In the genomic region with DNA sequence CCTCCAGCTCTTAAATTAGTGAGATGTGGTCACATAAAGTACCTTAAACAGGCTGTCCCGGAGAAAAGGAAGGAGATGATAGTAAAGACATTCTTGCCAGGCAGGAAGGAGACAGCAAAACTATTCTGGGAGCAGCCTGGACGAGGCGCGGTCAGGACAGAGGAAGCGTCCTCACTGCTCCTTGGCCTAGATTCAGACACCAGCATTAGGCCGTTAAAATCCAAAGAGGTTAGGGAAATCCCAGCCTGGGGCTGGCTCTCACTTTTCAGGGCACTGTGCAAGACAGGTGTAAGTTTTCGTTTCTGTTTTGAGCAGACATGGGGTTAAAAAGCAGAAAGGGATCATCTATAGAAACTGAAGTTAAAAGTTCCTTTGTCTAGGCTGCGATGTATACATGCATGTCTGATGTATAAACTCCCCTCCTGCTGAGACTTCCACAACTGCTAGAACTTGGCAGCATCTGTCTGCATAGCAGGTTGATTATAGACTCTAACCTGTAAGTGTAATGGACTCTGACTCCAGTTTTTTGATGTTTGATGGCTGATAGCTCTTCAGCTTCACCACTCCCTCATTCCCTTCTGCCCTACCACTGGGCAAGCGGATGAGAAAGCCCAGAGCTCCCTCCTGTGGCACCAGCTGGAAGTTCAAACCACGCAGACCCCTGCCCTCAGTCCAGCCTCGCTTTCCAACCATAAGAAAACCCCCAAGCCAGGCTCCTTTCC, we compare ENCODE assay signal across 1 cellular context.
TF ChIP-seq lines count a peak whose summit lies in the region.

No MANE protein-coding gene starts in this region.

TF ChIP-seq in GM12878, 131 proteins besides CTCF, POLR2A, EP300 and RAD21 (continued from another document):
- TF ChIP-seq SMC3 (IDR thresholded peaks at IDR 0.05; ENCODE audit: borderline replicate concordance, low read length) (peak; percentile 82), BHLHE40 (IDR thresholded peaks at IDR 0.05; ENCODE audit: borderline replicate concordance in 1 of 2, low read depth in 2 of 2, low read length in 1 of 2) (peak; percentile 19 to 41; a peak in 2 of 4 replicates), CBFB (IDR thresholded peaks at IDR 0.05; ENCODE audit: low read depth) (no peak; the same call in 1 of the 2 replicates), ZNF207 (IDR thresholded peaks at IDR 0.05; ENCODE audit: borderline replicate concordance) (peak; percentile 45; the same call in 1 of the 2 replicates), DPF2 (IDR thresholded peaks at IDR 0.05) (peak; percentile 75; the same call in 1 of the 2 replicates), TBL1XR1 (IDR thresholded peaks at IDR 0.05; ENCODE audit: low read depth, low read length) (peak; percentile 75), RELA (IDR thresholded peaks at IDR 0.05; ENCODE audit: borderline replicate concordance, partially characterized antibody) (peak; percentile 49), POU2F2 (IDR thresholded peaks at IDR 0.05; ENCODE audit: borderline replicate concordance, low read depth, low read length) (0 out of 3 replicates have a peak, but pooled peaks have one; percentile 9), SKIL (IDR thresholded peaks at IDR 0.05; ENCODE audit: low read depth, poor library complexity, severe bottlenecking) (peak; percentile 94), RBBP5 (conservative IDR thresholded peaks at IDR 0.05) (no peak), ZNF592 (IDR thresholded peaks at IDR 0.05) (no peak), CREM (IDR thresholded peaks at IDR 0.05; ENCODE audit: low read depth) (peak; percentile 33; the same call in 1 of the 2 replicates), SMAD5 (IDR thresholded peaks at IDR 0.05; ENCODE audit: low read depth) (no peak), SPI1 (IDR thresholded peaks at IDR 0.05; ENCODE audit: borderline replicate concordance, insufficient read depth, low read depth, low read length) (0 out of 2 replicates have a peak, but pooled peaks have one; percentile 24), STAT1 (conservative IDR thresholded peaks at IDR 0.05) (0 out of 2 replicates have a peak, but pooled peaks have one; percentile 38), YY1 (IDR thresholded peaks at IDR 0.05; ENCODE audit: low read depth, low read length) (peak; percentile 59), CBX3 (IDR thresholded peaks at IDR 0.05; ENCODE audit: borderline replicate concordance, low read depth) (no peak), MAX (IDR thresholded peaks at IDR 0.05; ENCODE audit: low read depth, low read length) (peak; percentile 44; the same call in 1 of the 2 replicates), ZNF687 (IDR thresholded peaks at IDR 0.05) (no peak)
- TF ChIP-seq, protein P1, sequence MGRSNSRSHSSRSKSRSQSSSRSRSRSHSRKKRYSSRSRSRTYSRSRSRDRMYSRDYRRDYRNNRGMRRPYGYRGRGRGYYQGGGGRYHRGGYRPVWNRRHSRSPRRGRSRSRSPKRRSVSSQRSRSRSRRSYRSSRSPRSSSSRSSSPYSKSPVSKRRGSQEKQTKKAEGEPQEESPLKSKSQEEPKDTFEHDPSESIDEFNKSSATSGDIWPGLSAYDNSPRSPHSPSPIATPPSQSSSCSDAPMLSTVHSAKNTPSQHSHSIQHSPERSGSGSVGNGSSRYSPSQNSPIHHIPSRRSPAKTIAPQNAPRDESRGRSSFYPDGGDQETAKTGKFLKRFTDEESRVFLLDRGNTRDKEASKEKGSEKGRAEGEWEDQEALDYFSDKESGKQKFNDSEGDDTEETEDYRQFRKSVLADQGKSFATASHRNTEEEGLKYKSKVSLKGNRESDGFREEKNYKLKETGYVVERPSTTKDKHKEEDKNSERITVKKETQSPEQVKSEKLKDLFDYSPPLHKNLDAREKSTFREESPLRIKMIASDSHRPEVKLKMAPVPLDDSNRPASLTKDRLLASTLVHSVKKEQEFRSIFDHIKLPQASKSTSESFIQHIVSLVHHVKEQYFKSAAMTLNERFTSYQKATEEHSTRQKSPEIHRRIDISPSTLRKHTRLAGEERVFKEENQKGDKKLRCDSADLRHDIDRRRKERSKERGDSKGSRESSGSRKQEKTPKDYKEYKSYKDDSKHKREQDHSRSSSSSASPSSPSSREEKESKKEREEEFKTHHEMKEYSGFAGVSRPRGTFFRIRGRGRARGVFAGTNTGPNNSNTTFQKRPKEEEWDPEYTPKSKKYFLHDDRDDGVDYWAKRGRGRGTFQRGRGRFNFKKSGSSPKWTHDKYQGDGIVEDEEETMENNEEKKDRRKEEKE (IDR thresholded peaks at IDR 0.05) = no peak
- TF ChIP-seq, protein P2, sequence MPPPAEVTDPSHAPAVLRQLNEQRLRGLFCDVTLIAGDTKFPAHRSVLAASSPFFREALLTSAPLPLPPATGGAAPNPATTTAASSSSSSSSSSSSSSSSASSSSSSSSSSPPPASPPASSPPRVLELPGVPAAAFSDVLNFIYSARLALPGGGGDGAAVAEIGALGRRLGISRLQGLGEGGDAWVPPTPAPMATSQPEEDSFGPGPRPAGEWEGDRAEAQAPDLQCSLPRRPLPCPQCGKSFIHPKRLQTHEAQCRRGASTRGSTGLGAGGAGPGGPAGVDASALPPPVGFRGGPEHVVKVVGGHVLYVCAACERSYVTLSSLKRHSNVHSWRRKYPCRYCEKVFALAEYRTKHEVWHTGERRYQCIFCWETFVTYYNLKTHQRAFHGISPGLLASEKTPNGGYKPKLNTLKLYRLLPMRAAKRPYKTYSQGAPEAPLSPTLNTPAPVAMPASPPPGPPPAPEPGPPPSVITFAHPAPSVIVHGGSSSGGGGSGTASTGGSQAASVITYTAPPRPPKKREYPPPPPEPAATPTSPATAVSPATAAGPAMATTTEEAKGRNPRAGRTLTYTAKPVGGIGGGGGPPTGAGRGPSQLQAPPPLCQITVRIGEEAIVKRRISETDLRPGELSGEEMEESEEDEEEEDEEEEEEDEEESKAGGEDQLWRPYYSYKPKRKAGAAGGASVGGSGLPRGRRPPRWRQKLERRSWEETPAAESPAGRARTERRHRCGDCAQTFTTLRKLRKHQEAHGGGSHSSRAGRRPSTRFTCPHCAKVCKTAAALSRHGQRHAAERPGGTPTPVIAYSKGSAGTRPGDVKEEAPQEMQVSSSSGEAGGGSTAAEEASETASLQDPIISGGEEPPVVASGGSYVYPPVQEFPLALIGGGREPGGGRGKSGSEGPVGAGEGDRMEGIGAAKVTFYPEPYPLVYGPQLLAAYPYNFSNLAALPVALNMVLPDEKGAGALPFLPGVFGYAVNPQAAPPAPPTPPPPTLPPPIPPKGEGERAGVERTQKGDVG (CRISPR knock-in tag; IDR thresholded peaks at IDR 0.05) = no peak
